In genomic region chr10:116521424-116522305, GRCh38 we compare ENCODE assay signal across 8 cellular contexts. TPM values are rescaled to one million over a fixed set of nuclear protein-coding genes. Genes with fewer than 3 reads are reported as not detected.
DNase-seq lines count a peak whose midpoint lies in the region; ATAC-seq, FAIRE-seq and TF ChIP-seq lines count a peak whose summit lies in the region.

No MANE protein-coding gene starts in this region.

- H3K79me2 ChIP-seq in keratinocyte (ENCODE audit: control insufficient read depth, insufficient read depth, low read length) = no peaks in the 10 kb centered on the region

- peaks cover 4% of the 10 kb centered on the region for H3K27me3 ChIP-seq in adrenal gland
- peaks cover 4% of the 10 kb centered on the region for H3K27me3 ChIP-seq in keratinocyte (ENCODE audit: control insufficient read depth, extremely low read depth, insufficient read depth, low read length)
- H3K27me3 ChIP-seq in thoracic aorta (replicated peaks; ENCODE audit: insufficient read depth) = no peaks in the 10 kb centered on the region

- H3K9me1 ChIP-seq in keratinocyte (ENCODE audit: control insufficient read depth, extremely low read depth, insufficient read depth, low read length) = no peaks in the 10 kb centered on the region

- H3K4me3 ChIP-seq in adrenal gland (no peak overlapping the region), keratinocyte (ENCODE audit: control insufficient read depth in 2 of 3, extremely low read depth in 1 of 3, insufficient read depth in 2 of 3, low read depth in 1 of 3, low read length in 3 of 3) (no peak overlapping the region), thoracic aorta (no peak overlapping the region)

- no peaks in the 10 kb centered on the region for H3K36me3 ChIP-seq in adrenal gland (replicated peaks in 1 of 2)
- H3K36me3 ChIP-seq in keratinocyte (ENCODE audit: control insufficient read depth in 2 of 2, extremely low read depth in 1 of 2, insufficient read depth in 2 of 2, low read length in 2 of 2) = no peaks in the 10 kb centered on the region
- H3K36me3 ChIP-seq in thoracic aorta = no peaks in the 10 kb centered on the region

- WGBS in adrenal gland, 4 donors = 30 to 34% (median 32%) methylated on average over 10 of the region's 10 CpGs

- dilution Hi-C loops in keratinocyte (cut with MboI; ENCODE audit: extremely low pct_ligation_motif_present, low sequenced_read_pairs) = no loop called here

- H3K27ac ChIP-seq in adrenal gland (no peak overlapping the region), keratinocyte (ENCODE audit: control insufficient read depth, insufficient read depth, low read length) (no peak overlapping the region), thoracic aorta (no peak overlapping the region)

- no peak overlapping the region for H3K4me2 ChIP-seq in keratinocyte (ENCODE audit: control insufficient read depth, extremely low read depth, insufficient read depth, low read depth, low read length)

- TF ChIP-seq CTCF in LNCAP (IDR thresholded peaks at IDR 0.05) = peak; percentile 95
- peak; percentile 50 to 81 (median 56) for TF ChIP-seq CTCF in adrenal gland (IDR thresholded peaks at IDR 0.05)
- TF ChIP-seq CTCF in keratinocyte (optimal IDR thresholded peaks at IDR 0.05 in 1 of 3, IDR thresholded peaks at IDR 0.05 in 1 of 3, conservative IDR thresholded peaks at IDR 0.05 in 1 of 3; ENCODE audit: extremely low read depth in 1 of 3, insufficient read depth in 2 of 3, low read length in 3 of 3) = peak in 2 of 3 experiments; percentile 50 to 63
- TF ChIP-seq CTCF in thoracic aorta (IDR thresholded peaks at IDR 0.05) = peak; percentile 60

- ATAC-seq in GM21529 (IDR thresholded peaks at IDR 0.05; ENCODE audit: unreplicated experiment) = peak; percentile 63
- ATAC-seq in thoracic aorta (ENCODE audit: insufficient number of reproducible peaks, low FRiP score, low read depth) = no peak

- TF ChIP-seq POLR2A in adrenal gland (IDR thresholded peaks at IDR 0.05) = no peak

- intact Hi-C loops in adrenal gland (cut with DNase I) = no loop called here

- H4K20me1 ChIP-seq in keratinocyte (ENCODE audit: control insufficient read depth, extremely low read depth, insufficient read depth, low read length) = no peaks in the 10 kb centered on the region

- H3K9ac ChIP-seq in keratinocyte (ENCODE audit: control insufficient read depth, extremely low read depth, insufficient read depth, low read length) = no peak overlapping the region

- H3K9me3 ChIP-seq in adrenal gland (replicated peaks in 1 of 3) = no peaks in the 10 kb centered on the region
- no peaks in the 10 kb centered on the region for H3K9me3 ChIP-seq in keratinocyte (ENCODE audit: control insufficient read depth, low read depth, low read length)
- no peaks in the 10 kb centered on the region for H3K9me3 ChIP-seq in thoracic aorta

- H2AFZ ChIP-seq in keratinocyte (ENCODE audit: control insufficient read depth, low read length) = no peak overlapping the region

- H3K4me1 ChIP-seq in adrenal gland (replicated peaks in 1 of 2) = no peaks in the 10 kb centered on the region
- no peaks in the 10 kb centered on the region for H3K4me1 ChIP-seq in keratinocyte (ENCODE audit: control insufficient read depth, extremely low read depth, insufficient read depth, low read length)
- H3K4me1 ChIP-seq in thoracic aorta (ENCODE audit: control insufficient read depth in 1 of 2, low read depth in 2 of 2) = no peaks in the 10 kb centered on the region

- DNase-seq in NCI-H510A treated with DMSO at 0.1 percent for 48 hours (lab: John Stamatoyannopoulos, UW) (peak; percentile 39), NCI-H510A (lab: John Stamatoyannopoulos, UW) (no peak), adrenal gland (peak in 5 of 7 donors; percentile 16 to 53 (median 38)), keratinocyte (ENCODE audit: low read depth, low spot score) (peak; percentile 9), thoracic aorta (ENCODE audit: low spot score) (no peak), amniotic stem cell (lab: John Stamatoyannopoulos, UW) (no peak)

- FAIRE-seq in keratinocyte (lab: Jason Lieb, UNC) = no peak

RNA-seq across cellular contexts. Expression of gene PNLIP, which starts 24.1 kb away (rescaled TPM):
- total RNA-seq in adrenal gland (1 to 10 TPM in 3 of 8 donors, under 1 TPM in 2, not detected in 3; 0.45 to 2.2 (median 1.1) TPM), thoracic aorta (1 to 10 TPM in 1 of 2 donors, not detected in 1; 1.7 TPM)
- polyA plus RNA-seq in adrenal gland (under 1 TPM in 2 of 3 donors, not detected in 1; 0.16 to 0.88 TPM), keratinocyte (not detected in 3 replicates)
- not detected for polyA plus RNA-seq in keratinocyte (2011; ENCODE audit: low read depth)
- not detected in 2 replicates for polyA plus RNA-seq in keratinocyte (2011; cell fraction: cytosol; rRNA removed)
- not detected in 2 replicates for polyA plus RNA-seq in keratinocyte (2011; cell fraction: nucleus; rRNA removed)
- polyA plus RNA-seq in keratinocyte (2012; ENCODE audit: low replicate concordance) = not detected in 2 replicates
- not detected in 3 replicates for polyA minus RNA-seq in keratinocyte
- not detected for polyA minus RNA-seq in keratinocyte (2011; cell fraction: cytosol; rRNA and poly(A)+ RNA removed)
- polyA minus RNA-seq in keratinocyte (2011; cell fraction: nucleus; rRNA and poly(A)+ RNA removed) = not detected in 2 replicates

Comparison
In these comparisons a context has a peak if more than half of its experiments do, and no peak if none do; other contexts are left out.
1. DNase-seq: peak in NCI-H510A treated with DMSO at 0.1 percent for 48 hours (single experiment), adrenal gland (5 of 7) and keratinocyte (single experiment); none in NCI-H510A (single experiment), thoracic aorta (single experiment) and amniotic stem cell (single experiment).
2. Peak in every context shown above with its lines, with median percentiles within 50 percentile points of each other: CTCF ChIP-seq.